In genomic region chr10:74213571-74214162, GRCh38 we compare ENCODE assay signal across 1 cellular context.
TF ChIP-seq lines count a peak whose summit lies in the region.

No MANE protein-coding gene starts in this region.

TF ChIP-seq in HepG2, 621 proteins besides CTCF, POLR2A, EP300 and RAD21 (continued from another document):
- TF ChIP-seq ARID3A (IDR thresholded peaks at IDR 0.05; ENCODE audit: low read depth, low read length) (peak; percentile 80), AHR (CRISPR knock-in tag; IDR thresholded peaks at IDR 0.05) (no peak), CREB1 (IDR thresholded peaks at IDR 0.05) (no peak), CREB1 (CRISPR knock-in tag; IDR thresholded peaks at IDR 0.05) (no peak), CEBPG (CRISPR knock-in tag; IDR thresholded peaks at IDR 0.05) (no peak), ZNF335 (CRISPR knock-in tag; IDR thresholded peaks at IDR 0.05) (peak; percentile 84; the same call in 1 of the 2 replicates), MEIS2 (CRISPR knock-in tag; IDR thresholded peaks at IDR 0.05) (no peak), ZGPAT (CRISPR knock-in tag; IDR thresholded peaks at IDR 0.05) (no peak), ZNF20 (CRISPR knock-in tag; IDR thresholded peaks at IDR 0.05) (no peak), ZNF451 (CRISPR knock-in tag; IDR thresholded peaks at IDR 0.05) (no peak), SMC3 (IDR thresholded peaks at IDR 0.05; ENCODE audit: low read length) (peak; percentile 51; the same call in 1 of the 2 replicates), GTF2F1 (IDR thresholded peaks at IDR 0.05; ENCODE audit: low read length) (no peak)
- TF ChIP-seq, protein P1, sequence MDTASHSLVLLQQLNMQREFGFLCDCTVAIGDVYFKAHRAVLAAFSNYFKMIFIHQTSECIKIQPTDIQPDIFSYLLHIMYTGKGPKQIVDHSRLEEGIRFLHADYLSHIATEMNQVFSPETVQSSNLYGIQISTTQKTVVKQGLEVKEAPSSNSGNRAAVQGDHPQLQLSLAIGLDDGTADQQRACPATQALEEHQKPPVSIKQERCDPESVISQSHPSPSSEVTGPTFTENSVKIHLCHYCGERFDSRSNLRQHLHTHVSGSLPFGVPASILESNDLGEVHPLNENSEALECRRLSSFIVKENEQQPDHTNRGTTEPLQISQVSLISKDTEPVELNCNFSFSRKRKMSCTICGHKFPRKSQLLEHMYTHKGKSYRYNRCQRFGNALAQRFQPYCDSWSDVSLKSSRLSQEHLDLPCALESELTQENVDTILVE (CRISPR knock-in tag; IDR thresholded peaks at IDR 0.05), result no peak
- TF ChIP-seq, protein P2, sequence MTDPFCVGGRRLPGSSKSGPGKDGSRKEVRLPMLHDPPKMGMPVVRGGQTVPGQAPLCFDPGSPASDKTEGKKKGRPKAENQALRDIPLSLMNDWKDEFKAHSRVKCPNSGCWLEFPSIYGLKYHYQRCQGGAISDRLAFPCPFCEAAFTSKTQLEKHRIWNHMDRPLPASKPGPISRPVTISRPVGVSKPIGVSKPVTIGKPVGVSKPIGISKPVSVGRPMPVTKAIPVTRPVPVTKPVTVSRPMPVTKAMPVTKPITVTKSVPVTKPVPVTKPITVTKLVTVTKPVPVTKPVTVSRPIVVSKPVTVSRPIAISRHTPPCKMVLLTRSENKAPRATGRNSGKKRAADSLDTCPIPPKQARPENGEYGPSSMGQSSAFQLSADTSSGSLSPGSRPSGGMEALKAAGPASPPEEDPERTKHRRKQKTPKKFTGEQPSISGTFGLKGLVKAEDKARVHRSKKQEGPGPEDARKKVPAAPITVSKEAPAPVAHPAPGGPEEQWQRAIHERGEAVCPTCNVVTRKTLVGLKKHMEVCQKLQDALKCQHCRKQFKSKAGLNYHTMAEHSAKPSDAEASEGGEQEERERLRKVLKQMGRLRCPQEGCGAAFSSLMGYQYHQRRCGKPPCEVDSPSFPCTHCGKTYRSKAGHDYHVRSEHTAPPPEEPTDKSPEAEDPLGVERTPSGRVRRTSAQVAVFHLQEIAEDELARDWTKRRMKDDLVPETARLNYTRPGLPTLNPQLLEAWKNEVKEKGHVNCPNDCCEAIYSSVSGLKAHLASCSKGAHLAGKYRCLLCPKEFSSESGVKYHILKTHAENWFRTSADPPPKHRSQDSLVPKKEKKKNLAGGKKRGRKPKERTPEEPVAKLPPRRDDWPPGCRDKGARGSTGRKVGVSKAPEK (CRISPR knock-in tag; IDR thresholded peaks at IDR 0.05; ENCODE audit: borderline replicate concordance), result no peak
- TF ChIP-seq, protein P3, sequence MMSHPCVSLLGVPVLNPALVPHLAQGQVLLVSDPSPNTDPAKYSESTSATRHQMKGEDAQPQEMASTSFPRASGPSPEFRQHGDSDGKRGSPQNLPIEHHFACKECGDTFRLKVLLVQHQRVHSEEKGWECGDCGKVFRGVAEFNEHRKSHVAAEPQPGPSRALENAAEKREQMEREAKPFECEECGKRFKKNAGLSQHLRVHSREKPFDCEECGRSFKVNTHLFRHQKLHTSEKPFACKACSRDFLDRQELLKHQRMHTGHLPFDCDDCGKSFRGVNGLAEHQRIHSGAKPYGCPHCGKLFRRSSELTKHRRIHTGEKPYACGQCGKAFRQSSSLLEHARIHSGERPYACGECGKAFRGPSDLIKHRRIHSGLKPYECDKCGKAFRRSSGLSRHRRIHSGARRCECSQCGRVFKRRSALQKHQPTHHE (CRISPR knock-in tag; IDR thresholded peaks at IDR 0.05; ENCODE audit: borderline replicate concordance), result no peak
